ENCODE assay signal across 8 cellular contexts in genomic region chr7:113086431-113086888, GRCh38. TPM values are rescaled to one million over a fixed set of nuclear protein-coding genes. Genes with fewer than 3 reads are reported as not detected.
DNase-seq lines count a peak whose midpoint lies in the region; ATAC-seq and FAIRE-seq lines count a peak whose summit lies in the region.

TSS of gene GPR85 (minus strand) at chr7:113086827. CDS start at chr7:113084721, 2,106 bp downstream.

- no peak within 1 kb of the TSS for H3K27ac Mint-ChIP-seq in activated naive CD4-positive, alpha-beta T cell treated with anti-CD3 and anti-CD28 coated beads for 36 hours

- peaks cover 2% of the 10 kb centered on the region for H3K36me3 Mint-ChIP-seq in activated naive CD4-positive, alpha-beta T cell treated with anti-CD3 and anti-CD28 coated beads for 36 hours (ENCODE audit: low read depth)

- CTCF ChIA-PET in activated naive CD4-positive, alpha-beta T cell treated with anti-CD3 and anti-CD28 coated beads for 36 hours (lab: Charles Lee) = interaction anchor here (0.8 kb wide), 1 partner anchor 34 kb away, joined by 3 read pairs; no protein-coding TSS in a partner anchor

- ATAC-seq in Right ventricle myocardium inferior = peak; percentile 88
- ATAC-seq in HG03103 (IDR thresholded peaks at IDR 0.05; ENCODE audit: low read depth, unreplicated experiment) = peak; percentile 66

- H3K4me3 Mint-ChIP-seq in activated naive CD4-positive, alpha-beta T cell treated with anti-CD3 and anti-CD28 coated beads for 36 hours = peak within 1 kb of the TSS; percentile 58

- no peak for FAIRE-seq in frontal cortex (lab: Jason Lieb, UNC)

- H3K9me3 Mint-ChIP-seq in activated naive CD4-positive, alpha-beta T cell treated with anti-CD3 and anti-CD28 coated beads for 36 hours = no peaks in the 10 kb centered on the region

- DNase-seq in Right ventricle myocardium inferior (ENCODE audit: missing footprints) (peak; percentile 74), cardiac septum (ENCODE audit: low spot score) (no peak), NCI-H748 treated with DMSO at 0.1 percent for 48 hours (lab: John Stamatoyannopoulos, UW) (peak; percentile 75), frontal cortex (ENCODE audit: low spot score in 2 of 2) (peak; percentile 54 to 61), occipital lobe (lab: John Stamatoyannopoulos, UW) (peak; percentile 30), mesenteric fat pad (ENCODE audit: low spot score) (no peak)
- DNase-seq in activated naive CD4-positive, alpha-beta T cell treated with anti-CD3 and anti-CD28 coated beads for 36 hours = peak; percentile 32

- intact Hi-C loops in Right ventricle myocardium inferior (cut with DNase I) = no loop called here
- intact Hi-C loops in cardiac septum (cut with DNase I) = no loop called here
- intact Hi-C loops in activated naive CD4-positive, alpha-beta T cell treated with anti-CD3 and anti-CD28 coated beads for 36 hours (cut with micrococcal nuclease) = no loop called here

- H3K4me1 Mint-ChIP-seq in activated naive CD4-positive, alpha-beta T cell treated with anti-CD3 and anti-CD28 coated beads for 36 hours (ENCODE audit: low read depth) = peaks cover 7% of the 10 kb centered on the region

- H3K27me3 Mint-ChIP-seq in activated naive CD4-positive, alpha-beta T cell treated with anti-CD3 and anti-CD28 coated beads for 36 hours (ENCODE audit: low read depth) = peaks cover 49% of the 10 kb centered on the region

RNA-seq across cellular contexts. Expression of gene GPR85, which starts in this region (rescaled TPM):
- total RNA-seq in Right ventricle myocardium inferior = 0.62 TPM
- 4.6 TPM for total RNA-seq in cardiac septum
- total RNA-seq in activated naive CD4-positive, alpha-beta T cell treated with anti-CD3 and anti-CD28 coated beads for 36 hours = not detected
- total RNA-seq in frontal cortex = 257 TPM
- total RNA-seq in occipital lobe = 272 TPM
- total RNA-seq in mesenteric fat pad = 1.1 TPM

Comparison
In these comparisons a context has a peak if more than half of its experiments do, and no peak if none do; other contexts are left out.
1. RNA of gene GPR85 (total RNA-seq): 272 TPM in occipital lobe (single experiment) and 257 TPM in frontal cortex (single experiment); 4.6 TPM in cardiac septum (single experiment), 1.1 TPM in mesenteric fat pad (single experiment), 0.62 TPM in Right ventricle myocardium inferior (single experiment) and not detected in activated naive CD4-positive, alpha-beta T cell treated with anti-CD3 and anti-CD28 coated beads for 36 hours; every median in the first group is over 10 times any median in the second.
2. Peak in DNase-seq and ATAC-seq in Right ventricle myocardium inferior; RNA of the gene not detected or under 1 TPM.
3. Peak in DNase-seq in activated naive CD4-positive, alpha-beta T cell treated with anti-CD3 and anti-CD28 coated beads for 36 hours; RNA of the gene not detected or under 1 TPM.
4. DNase-seq: peak in NCI-H748 treated with DMSO at 0.1 percent for 48 hours (single experiment), frontal cortex (2 of 2) and occipital lobe (single experiment); none in cardiac septum (single experiment) and mesenteric fat pad (single experiment).